ENCODE assay signal across 1 cellular context in the genomic region with DNA sequence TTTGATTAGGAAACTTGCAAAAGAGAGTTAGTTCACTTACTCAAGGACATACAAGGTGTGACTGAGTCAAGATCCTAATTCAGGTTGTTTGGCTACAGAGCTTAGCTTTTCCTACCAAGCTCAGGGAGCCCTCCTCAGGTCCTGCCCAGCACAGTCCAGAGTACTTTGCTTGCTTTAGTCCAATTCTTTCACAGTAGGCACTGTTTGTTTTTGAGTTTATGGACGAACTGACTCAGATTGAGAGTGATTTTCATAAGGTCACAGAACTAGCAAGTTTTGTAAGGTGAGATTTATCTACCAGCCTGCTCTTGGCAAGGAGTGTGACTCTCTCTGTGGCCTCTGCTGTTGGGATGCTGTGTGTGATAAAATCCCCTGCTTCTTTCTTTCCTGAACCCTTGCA.
TF ChIP-seq lines count a peak whose summit lies in the region.

No MANE protein-coding gene starts in this region.

TF ChIP-seq in GM12878, 131 proteins besides CTCF, POLR2A, EP300 and RAD21 (continued from another document):
- TF ChIP-seq, protein P1, sequence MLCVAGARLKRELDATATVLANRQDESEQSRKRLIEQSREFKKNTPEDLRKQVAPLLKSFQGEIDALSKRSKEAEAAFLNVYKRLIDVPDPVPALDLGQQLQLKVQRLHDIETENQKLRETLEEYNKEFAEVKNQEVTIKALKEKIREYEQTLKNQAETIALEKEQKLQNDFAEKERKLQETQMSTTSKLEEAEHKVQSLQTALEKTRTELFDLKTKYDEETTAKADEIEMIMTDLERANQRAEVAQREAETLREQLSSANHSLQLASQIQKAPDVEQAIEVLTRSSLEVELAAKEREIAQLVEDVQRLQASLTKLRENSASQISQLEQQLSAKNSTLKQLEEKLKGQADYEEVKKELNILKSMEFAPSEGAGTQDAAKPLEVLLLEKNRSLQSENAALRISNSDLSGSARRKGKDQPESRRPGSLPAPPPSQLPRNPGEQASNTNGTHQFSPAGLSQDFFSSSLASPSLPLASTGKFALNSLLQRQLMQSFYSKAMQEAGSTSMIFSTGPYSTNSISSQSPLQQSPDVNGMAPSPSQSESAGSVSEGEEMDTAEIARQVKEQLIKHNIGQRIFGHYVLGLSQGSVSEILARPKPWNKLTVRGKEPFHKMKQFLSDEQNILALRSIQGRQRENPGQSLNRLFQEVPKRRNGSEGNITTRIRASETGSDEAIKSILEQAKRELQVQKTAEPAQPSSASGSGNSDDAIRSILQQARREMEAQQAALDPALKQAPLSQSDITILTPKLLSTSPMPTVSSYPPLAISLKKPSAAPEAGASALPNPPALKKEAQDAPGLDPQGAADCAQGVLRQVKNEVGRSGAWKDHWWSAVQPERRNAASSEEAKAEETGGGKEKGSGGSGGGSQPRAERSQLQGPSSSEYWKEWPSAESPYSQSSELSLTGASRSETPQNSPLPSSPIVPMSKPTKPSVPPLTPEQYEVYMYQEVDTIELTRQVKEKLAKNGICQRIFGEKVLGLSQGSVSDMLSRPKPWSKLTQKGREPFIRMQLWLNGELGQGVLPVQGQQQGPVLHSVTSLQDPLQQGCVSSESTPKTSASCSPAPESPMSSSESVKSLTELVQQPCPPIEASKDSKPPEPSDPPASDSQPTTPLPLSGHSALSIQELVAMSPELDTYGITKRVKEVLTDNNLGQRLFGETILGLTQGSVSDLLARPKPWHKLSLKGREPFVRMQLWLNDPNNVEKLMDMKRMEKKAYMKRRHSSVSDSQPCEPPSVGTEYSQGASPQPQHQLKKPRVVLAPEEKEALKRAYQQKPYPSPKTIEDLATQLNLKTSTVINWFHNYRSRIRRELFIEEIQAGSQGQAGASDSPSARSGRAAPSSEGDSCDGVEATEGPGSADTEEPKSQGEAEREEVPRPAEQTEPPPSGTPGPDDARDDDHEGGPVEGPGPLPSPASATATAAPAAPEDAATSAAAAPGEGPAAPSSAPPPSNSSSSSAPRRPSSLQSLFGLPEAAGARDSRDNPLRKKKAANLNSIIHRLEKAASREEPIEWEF (IDR thresholded peaks at IDR 0.05; ENCODE audit: insufficient replicate concordance, low read depth, low read length) = no peak
- TF ChIP-seq RCOR1 (conservative IDR thresholded peaks at IDR 0.05; ENCODE audit: low read depth, low read length) = no peak
- TF ChIP-seq SMAD1 (IDR thresholded peaks at IDR 0.05; ENCODE audit: low read depth, partially characterized antibody) = no peak
- TF ChIP-seq, protein P2, sequence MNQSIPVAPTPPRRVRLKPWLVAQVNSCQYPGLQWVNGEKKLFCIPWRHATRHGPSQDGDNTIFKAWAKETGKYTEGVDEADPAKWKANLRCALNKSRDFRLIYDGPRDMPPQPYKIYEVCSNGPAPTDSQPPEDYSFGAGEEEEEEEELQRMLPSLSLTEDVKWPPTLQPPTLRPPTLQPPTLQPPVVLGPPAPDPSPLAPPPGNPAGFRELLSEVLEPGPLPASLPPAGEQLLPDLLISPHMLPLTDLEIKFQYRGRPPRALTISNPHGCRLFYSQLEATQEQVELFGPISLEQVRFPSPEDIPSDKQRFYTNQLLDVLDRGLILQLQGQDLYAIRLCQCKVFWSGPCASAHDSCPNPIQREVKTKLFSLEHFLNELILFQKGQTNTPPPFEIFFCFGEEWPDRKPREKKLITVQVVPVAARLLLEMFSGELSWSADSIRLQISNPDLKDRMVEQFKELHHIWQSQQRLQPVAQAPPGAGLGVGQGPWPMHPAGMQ (IDR thresholded peaks at IDR 0.05; ENCODE audit: borderline replicate concordance) = no peak
- no peak for TF ChIP-seq STAT1 (conservative IDR thresholded peaks at IDR 0.05)
- TF ChIP-seq KAT2A (conservative IDR thresholded peaks at IDR 0.05; ENCODE audit: control insufficient read depth, low read depth, low read length) = no peak
